In the genomic region with DNA sequence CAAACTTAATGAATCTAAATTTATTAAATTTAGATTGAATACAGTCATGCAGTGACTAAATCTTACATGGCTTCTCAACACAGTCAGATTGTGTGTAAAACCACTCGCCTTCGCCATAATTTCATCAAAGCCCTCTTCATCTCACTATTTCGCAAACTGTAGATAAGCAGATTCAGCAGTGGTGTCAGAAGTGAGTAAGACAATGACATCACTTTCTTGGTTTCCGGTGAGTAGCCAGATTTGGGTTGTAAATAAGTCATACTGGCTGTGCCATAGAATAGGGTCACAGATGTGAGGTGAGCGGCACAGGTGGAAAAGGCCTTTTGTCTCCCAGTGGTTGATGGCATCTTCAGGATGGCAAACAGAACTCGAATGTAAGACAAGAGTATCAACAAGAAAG, we compare ENCODE assay signal across 16 cellular contexts. TPM values are rescaled to one million over a fixed set of nuclear protein-coding genes. Genes with fewer than 3 reads are reported as not detected.
DNase-seq lines count a peak whose midpoint lies in the region; FAIRE-seq and TF ChIP-seq lines count a peak whose summit lies in the region.
"Had no signal": no experiment of that assay in that cellular context is flagged by ENCODE, and none has a peak within 500 bp of the region (broad histone marks: within the 10 kb centered on the region; RNA-seq: fewer than 3 reads in every experiment).

No MANE protein-coding gene starts in this region.

- H3K27ac ChIP-seq in coronary artery = no peak overlapping the region
- H3K27ac ChIP-seq: KMS-11, pancreas, thoracic aorta had no signal

- H3K4me3 ChIP-seq in bronchial epithelial cell (ENCODE audit: low read depth, low read length) (no peak overlapping the region), coronary artery (no peak overlapping the region)
- H3K4me3 ChIP-seq: pancreas, thoracic aorta had no signal

- DNase-seq in EL (peak; percentile 45), M059J (ENCODE audit: low read depth) (peak; percentile 43), bronchial epithelial cell (ENCODE audit: low read depth) (peak; percentile 90), coronary artery (ENCODE audit: low spot score) (no peak), cerebellar cortex (ENCODE audit: low spot score) (no peak)
- DNase-seq in stimulated activated CD8-positive, alpha-beta memory T cell treated with anti-CD3 and anti-CD28 coated beads, Interleukin-4, amount 100 ng/mL, for 48 hours = no peak
- DNase-seq: activated T-cell treated with anti-CD3 and anti-CD28 coated beads, Interleukin-2, amount 50 U/mL, for 48 hours; BE2C; NCI-H187; NCI-H524; pancreas; stimulated activated CD4-positive, alpha-beta T cell treated with anti-CD3 and anti-CD28 coated beads, Interleukin-4, amount 100 ng/mL, for 24 hours had no signal

- no peaks in the 10 kb centered on the region for H3K36me3 ChIP-seq in bronchial epithelial cell (ENCODE audit: control insufficient read depth, insufficient read depth, low read length)
- H3K36me3 ChIP-seq: BE2C, pancreas, thoracic aorta had no signal

- no peak for TF ChIP-seq CTCF in bronchial epithelial cell (IDR thresholded peaks at IDR 0.05; ENCODE audit: insufficient read depth, low read length, severe bottlenecking)
- TF ChIP-seq CTCF in coronary artery (IDR thresholded peaks at IDR 0.05) = no peak

- no peaks in the 10 kb centered on the region for H3K27me3 ChIP-seq in bronchial epithelial cell (ENCODE audit: control insufficient read depth, insufficient read depth, low read length)
- H3K27me3 ChIP-seq: BE2C, pancreas had no signal

- no peak for FAIRE-seq in bronchial epithelial cell (lab: Jason Lieb, UNC)
- FAIRE-seq: pancreas, TTC549 had no signal

RNA-seq across cellular contexts. Expression of a gene that starts 3.4 kb away (rescaled TPM):
- total RNA-seq in M059J (2014; rRNA removed; shearing (Covaris generic)) = not detected in 2 replicates
- not detected in 2 replicates for total RNA-seq in bronchial epithelial cell
- total RNA-seq: chondrocyte, pancreas, thoracic aorta had no signal

RNA-seq across cellular contexts. Expression of a gene that starts 13.9 kb away (rescaled TPM):
- not detected in 2 replicates for total RNA-seq in M059J (2014; rRNA removed; shearing (Covaris generic))
- not detected in 2 replicates for total RNA-seq in bronchial epithelial cell
- total RNA-seq: chondrocyte, pancreas, thoracic aorta had no signal

RNA-seq across cellular contexts. Expression of a gene that starts 37.6 kb away (rescaled TPM):
- total RNA-seq in M059J (2014; rRNA removed; shearing (Covaris generic)) = 0.12 and 2.1 TPM in 2 replicates
- total RNA-seq in bronchial epithelial cell = under 0.01 and 3.1 TPM in 2 replicates
- total RNA-seq: pancreas had no signal

RNA-seq across cellular contexts. Expression of a gene that starts 59.5 kb away (rescaled TPM):
- 288 and 321 TPM in 2 replicates for total RNA-seq in M059J (2014; rRNA removed; shearing (Covaris generic))
- 183 and 222 TPM in 2 replicates for total RNA-seq in bronchial epithelial cell

Comparison
In these comparisons a context has a peak if more than half of its experiments do, and no peak if none do; other contexts are left out.
1. DNase-seq: peak in EL (single experiment), M059J (single experiment) and bronchial epithelial cell (single experiment); none in coronary artery (single experiment), stimulated activated CD8-positive, alpha-beta memory T cell treated with anti-CD3 and anti-CD28 coated beads, Interleukin-4, amount 100 ng/mL, for 48 hours (single experiment) and cerebellar cortex (single experiment).